Comparison of ENCODE assay signal across 23 cellular contexts in genomic region chr20:38271609-38272120, GRCh38. TPM values are rescaled to one million over a fixed set of nuclear protein-coding genes. Genes with fewer than 3 reads are reported as not detected.
DNase-seq lines count a peak whose midpoint lies in the region; ATAC-seq and TF ChIP-seq lines count a peak whose summit lies in the region.
"Had no signal": no experiment of that assay in that cellular context is flagged by ENCODE, and none has a peak within 500 bp of the region (broad histone marks: within the 10 kb centered on the region; RNA-seq: fewer than 3 reads in every experiment).

No MANE protein-coding gene starts in this region.

- peak overlapping the region; percentile 97 for H2BK5ac ChIP-seq in IMR-90 (ENCODE audit: low read depth, low read length, poor library complexity, severe bottlenecking)

- H3K9me3 ChIP-seq in AG04450 (ENCODE audit: control insufficient read depth, insufficient read depth, low read length) (no peaks in the 10 kb centered on the region), IMR-90 (ENCODE audit: control insufficient read depth, insufficient read depth, low read length) (no peaks in the 10 kb centered on the region), osteoblast (ENCODE audit: low read depth, low read length) (peaks cover 4% of the 10 kb centered on the region), Karpas-422 (ENCODE audit: low read length) (no peaks in the 10 kb centered on the region)
- H3K9me3 ChIP-seq: mucosa of descending colon had no signal

- WGBS in IMR-90 (ENCODE audit: extremely low coverage in 2 of 2, insufficient read length in 1 of 2), 2 experiments, result no CpG with 5 or more reads among the region's 2 CpGs

- TF ChIP-seq RAD21 in IMR-90 (IDR thresholded peaks at IDR 0.05; ENCODE audit: low read length), result no peak

- H3K18ac ChIP-seq in IMR-90 (ENCODE audit: low read depth, low read length), result peak overlapping the region; percentile 97

- H2BK20ac ChIP-seq in IMR-90 (ENCODE audit: low read depth, low read length), result peak overlapping the region; percentile 99

- H3K36me3 Mint-ChIP-seq in mesothelial cell of epicardium, result no peaks in the 10 kb centered on the region
- H3K36me3 Mint-ChIP-seq: activated naive CD8-positive, alpha-beta T cell; brain; CD14-positive monocyte; neural progenitor cell had no signal

- H3K4me1 ChIP-seq in IMR-90 (ENCODE audit: control insufficient read depth, insufficient read depth, low read length) (peaks cover 30% of the 10 kb centered on the region), osteoblast (ENCODE audit: insufficient read depth, low read length) (peaks cover 45% of the 10 kb centered on the region), Karpas-422 (ENCODE audit: low read length) (no peaks in the 10 kb centered on the region)
- H3K4me1 ChIP-seq: neural progenitor cell had no signal

- H2AFZ ChIP-seq in IMR-90 (replicated peaks; ENCODE audit: low read length, poor library complexity), result peak overlapping the region; percentile 83
- H2AFZ ChIP-seq in osteoblast (ENCODE audit: low read length), result no peak overlapping the region
- H2AFZ ChIP-seq in Karpas-422 (ENCODE audit: low read length), result no peak overlapping the region
- H2AFZ ChIP-seq: neural progenitor cell had no signal

- H4K20me1 ChIP-seq in IMR-90 (ENCODE audit: insufficient read depth, low read length) (no peaks in the 10 kb centered on the region; the same call in 1 of the 2 replicates), osteoblast (ENCODE audit: insufficient read depth, low read length) (no peaks in the 10 kb centered on the region), Karpas-422 (ENCODE audit: insufficient read depth, low read depth, low read length) (no peaks in the 10 kb centered on the region)

- H2AK9ac ChIP-seq in IMR-90 (replicated peaks; ENCODE audit: low read depth, low read length, poor library complexity), result peak overlapping the region; percentile 93

- H2AK5ac ChIP-seq in IMR-90 (ENCODE audit: low read depth, low read length), result peak overlapping the region; percentile 92

- H3K27me3 ChIP-seq in AG04450 (ENCODE audit: control insufficient read depth, insufficient read depth, low read length) (no peaks in the 10 kb centered on the region), IMR-90 (ENCODE audit: control insufficient read depth, insufficient read depth, low read length) (no peaks in the 10 kb centered on the region), osteoblast (ENCODE audit: insufficient read depth, low read length) (no peaks in the 10 kb centered on the region), Karpas-422 (ENCODE audit: low read length) (no peaks in the 10 kb centered on the region)
- H3K27me3 ChIP-seq: neural progenitor cell had no signal

- TF ChIP-seq CTCF in AG04450 (IDR thresholded peaks at IDR 0.05; ENCODE audit: low read depth, low read length) (no peak), IMR-90 (conservative IDR thresholded peaks at IDR 0.05; ENCODE audit: low read depth, low read length) (no peak), coronary artery (IDR thresholded peaks at IDR 0.05) (no peak), osteoblast (IDR thresholded peaks at IDR 0.05; ENCODE audit: extremely low read depth, low read depth, low read length) (no peak), mesothelial cell of epicardium (IDR thresholded peaks at IDR 0.05; ENCODE audit: unreplicated experiment) (no peak)

- peaks cover 6% of the 10 kb centered on the region for H3K9me3 Mint-ChIP-seq in mesothelial cell of epicardium
- H3K9me3 Mint-ChIP-seq: IgD-negative memory B cell had no signal

- peak overlapping the region; percentile 94; the same call in 2 of the 3 replicates for H2BK15ac ChIP-seq in IMR-90 (ENCODE audit: low read depth, low read length)

- peak overlapping the region; percentile 45 to 97; a peak in 3 of 4 replicates for H4K8ac ChIP-seq in IMR-90 (ENCODE audit: low read depth in 2 of 2, low read length in 2 of 2)

- H3K27me3 Mint-ChIP-seq in mesothelial cell of epicardium (ENCODE audit: low read depth), result peaks cover 25% of the 10 kb centered on the region

- POLR2A ChIA-PET in AG04450 (lab: Yijun Ruan, JAX), result no interaction called here
- POLR2A ChIA-PET in IMR-90 (lab: Charles Lee; ENCODE audit: unreplicated experiment), result no interaction called here

- no peak overlapping the region for H3K27ac Mint-ChIP-seq in mesothelial cell of epicardium
- H3K27ac Mint-ChIP-seq: activated naive CD8-positive, alpha-beta T cell; CD14-positive monocyte; IgD-negative memory B cell; neural progenitor cell had no signal

- dilution Hi-C loops in IMR-90 (cut with HindIII; ENCODE audit: low sequenced_read_pairs, unreplicated experiment), result no loop called here

- H3K79me1 ChIP-seq in IMR-90 (ENCODE audit: low read depth in 1 of 2, low read length in 2 of 2), result no peaks in the 10 kb centered on the region

- intact Hi-C loops in IMR-90 (cut with micrococcal nuclease), result no loop called here

- H3K4me2 ChIP-seq in IMR-90 (ENCODE audit: low read depth, low read length) (no peak overlapping the region), osteoblast (ENCODE audit: insufficient read depth, low read length) (peak overlapping the region; percentile 2), Karpas-422 (ENCODE audit: low read depth, low read length, poor library complexity, severe bottlenecking) (no peak overlapping the region)
- H3K4me2 ChIP-seq: neural progenitor cell had no signal

- no peak for ATAC-seq in IMR-90 (ENCODE audit: low read depth)
- ATAC-seq: GM12878 had no signal

- peak overlapping the region; percentile 82 for H4K5ac ChIP-seq in IMR-90 (ENCODE audit: low read depth, low read length)

- H3K4me3 ChIP-seq in AG04450 (ENCODE audit: low read depth, low read length), result no peak overlapping the region
- H3K4me3 ChIP-seq in IMR-90 (ENCODE audit: insufficient read depth, low read depth, low read length), result no peak overlapping the region
- no peak overlapping the region for H3K4me3 ChIP-seq in coronary artery
- H3K4me3 ChIP-seq in osteoblast (ENCODE audit: insufficient read depth, low read length), result no peak overlapping the region
- H3K4me3 ChIP-seq in Karpas-422 (ENCODE audit: low read length), result no peak overlapping the region
- H3K4me3 ChIP-seq: GM12878, mucosa of descending colon, neural progenitor cell had no signal

- no peaks in the 10 kb centered on the region for H3K4me1 Mint-ChIP-seq in mesothelial cell of epicardium
- H3K4me1 Mint-ChIP-seq: IgD-negative memory B cell had no signal

- H3K79me2 ChIP-seq in osteoblast (ENCODE audit: insufficient read depth, low read length) (no peaks in the 10 kb centered on the region), Karpas-422 (ENCODE audit: low read length) (no peaks in the 10 kb centered on the region)

- peak overlapping the region; percentile 96 for H3K4ac ChIP-seq in IMR-90 (ENCODE audit: low read depth, low read length)

- BruUV-seq in IMR-90 (replicated peaks; lab: Mats Ljungman, UMichigan), result no TSS peak

- in situ Hi-C loops in IMR-90 (cut with MboI; ENCODE audit: low sequenced_read_pairs), result no loop called here

- H3K36me3 ChIP-seq in IMR-90 (ENCODE audit: control insufficient read depth, insufficient read depth, low read length) (no peaks in the 10 kb centered on the region), osteoblast (ENCODE audit: insufficient read depth, low read length) (no peaks in the 10 kb centered on the region), Karpas-422 (ENCODE audit: insufficient read depth, low read length) (no peaks in the 10 kb centered on the region)
- H3K36me3 ChIP-seq: neural progenitor cell had no signal

- H2BK120ac ChIP-seq in IMR-90 (ENCODE audit: low read depth, low read length), result peak overlapping the region; percentile 99

- CTCF ChIA-PET in AG04450 (lab: Charles Lee) (interaction anchor here (0.6 to 1.2 kb wide), 4 partner anchors 19 to 708 kb away, joined by 3 to 4 read pairs (median 4); no protein-coding TSS in a partner anchor), IMR-90 (lab: Yijun Ruan, JAX) (interaction anchor here (0.8 kb wide), 1 partner anchor 19 kb away, joined by 3 read pairs; no protein-coding TSS in a partner anchor)

- peak overlapping the region; percentile 97 for H3K14ac ChIP-seq in IMR-90 (replicated peaks; ENCODE audit: low read depth, low read length)

- no peak overlapping the region for H3K4me3 Mint-ChIP-seq in mesothelial cell of epicardium
- H3K4me3 Mint-ChIP-seq: activated naive CD8-positive, alpha-beta T cell; brain; CD14-positive monocyte; neural progenitor cell had no signal

- H4K91ac ChIP-seq in IMR-90 (ENCODE audit: insufficient read depth, low read depth, low read length), result peak overlapping the region; percentile 92

- no peak for DNase-seq in AG04450 (ENCODE audit: low read depth, low spot score)
- DNase-seq in IMR-90, result no peak
- no peak for DNase-seq in coronary artery (ENCODE audit: low spot score)
- DNase-seq in osteoblast (ENCODE audit: insufficient read length, low spot score, missing footprints), result peak; percentile 46
- no peak for DNase-seq in germinal center (ENCODE audit: low spot score)
- DNase-seq in stimulated activated CD4-positive, alpha-beta T cell treated with anti-CD3 and anti-CD28 coated beads, Interleukin-2, amount 100 ng/mL, for 48 hours, result no peak
- DNase-seq in mesothelial cell of epicardium (ENCODE audit: low spot score in 2 of 2, unreplicated experiment in 2 of 2), result no peak
- no peak for DNase-seq in Karpas-422
- DNase-seq: activated CD4-positive, alpha-beta T cell treated with anti-CD3 and anti-CD28 coated beads for 4 hours; mucosa of descending colon; NCI-H146; NCI-H2171; NCI-H526 treated with DMSO at 0.1 percent for 48 hours; substantia nigra; T-helper 1 cell had no signal

- no peaks in the 10 kb centered on the region for H3K9me2 ChIP-seq in Karpas-422 (replicated peaks; ENCODE audit: insufficient read depth, low read length)

- peaks cover 14% of the 10 kb centered on the region for H3K9me1 ChIP-seq in IMR-90 (ENCODE audit: insufficient read depth, low read length)

- H3K27ac ChIP-seq in AG04450 (ENCODE audit: low read depth, low read length), result peak overlapping the region; percentile 79
- peak overlapping the region; percentile 99 for H3K27ac ChIP-seq in IMR-90 (ENCODE audit: insufficient read depth, low read length)
- H3K27ac ChIP-seq in coronary artery, result peak overlapping the region; percentile 32 to 81
- peak overlapping the region; percentile 75 for H3K27ac ChIP-seq in osteoblast (ENCODE audit: low read depth, low read length)
- H3K27ac ChIP-seq in Karpas-422 (ENCODE audit: low read length), result no peak overlapping the region
- H3K27ac ChIP-seq: HL-60, neural progenitor cell had no signal

- TF ChIP-seq POLR2A in IMR-90 (IDR thresholded peaks at IDR 0.05; ENCODE audit: low read depth, low read length), result no peak

- H3K23ac ChIP-seq in IMR-90 (ENCODE audit: low read depth, low read length), result peak overlapping the region; percentile 1; the same call in 1 of the 2 replicates

- H3K56ac ChIP-seq in IMR-90 (ENCODE audit: extremely low read depth, insufficient read depth, low read length), result peak overlapping the region; percentile 80; the same call in 1 of the 2 replicates

- H3K9ac ChIP-seq in IMR-90 (ENCODE audit: low read depth, low read length), result no peak overlapping the region
- no peak overlapping the region for H3K9ac ChIP-seq in Karpas-422 (ENCODE audit: low read length)
- H3K9ac ChIP-seq: neural progenitor cell had no signal

RNA-seq across cellular contexts. Expression of gene KIAA1755, which starts 11.1 kb away (rescaled TPM):
- 2.9 and 3.5 TPM in 2 replicates for polyA plus RNA-seq in AG04450 (2011; rRNA removed)
- 2.7 and 4.6 TPM in 2 replicates for polyA minus RNA-seq in AG04450 (2011; rRNA and poly(A)+ RNA removed)
- total RNA-seq in IMR-90 (2012; rRNA removed), result 2.2 and 2.5 TPM in 2 replicates
- 4.7 and 5.1 TPM in 2 replicates for polyA plus RNA-seq in IMR-90 (2012; rRNA removed)
- polyA plus RNA-seq in IMR-90 (2012; cell fraction: cytosol; rRNA removed), result 1.7 and 2.4 TPM in 2 replicates
- polyA plus RNA-seq in IMR-90 (2012; cell fraction: nucleus; rRNA removed; ENCODE audit: low replicate concordance), result 18.1 and 26.1 TPM in 2 replicates
- total RNA-seq in osteoblast, result 2.5 and 2.7 TPM in 2 replicates
- 3.3 to 4.4 TPM (median 3.6 TPM) in 3 replicates for total RNA-seq in mesothelial cell of epicardium
- not detected in 2 replicates for total RNA-seq in Karpas-422 (2014; rRNA removed; shearing (Covaris generic); ENCODE audit: low replicate concordance)
- total RNA-seq: GM12878 had no signal
- polyA plus RNA-seq: CD14-positive monocyte, GM12878, IgD-negative memory B cell had no signal

RNA-seq across cellular contexts. Expression of gene BPI, which starts 32.3 kb away (rescaled TPM):
- 0.04 and 0.12 TPM in 2 replicates for polyA plus RNA-seq in AG04450 (2011; rRNA removed)
- polyA minus RNA-seq in AG04450 (2011; rRNA and poly(A)+ RNA removed), result 0.32 TPM in 1 of 2 replicates, not detected in the other
- not detected in 2 replicates for total RNA-seq in IMR-90 (2012; rRNA removed)
- polyA plus RNA-seq in IMR-90 (2012; rRNA removed), result 0.05 and 0.06 TPM in 2 replicates
- polyA plus RNA-seq in IMR-90 (2012; cell fraction: cytosol; rRNA removed), result 0.10 TPM in 1 of 2 replicates, not detected in the other
- 0.03 and 0.09 TPM in 2 replicates for polyA plus RNA-seq in IMR-90 (2012; cell fraction: nucleus; rRNA removed; ENCODE audit: low replicate concordance)
- total RNA-seq in osteoblast, result under 0.01 TPM in 1 of 2 replicates, not detected in the other
- total RNA-seq in mesothelial cell of epicardium, result not detected in 3 replicates
- not detected in 2 replicates for total RNA-seq in Karpas-422 (2014; rRNA removed; shearing (Covaris generic); ENCODE audit: low replicate concordance)
- total RNA-seq: GM12878, pulmonary artery endothelial cell had no signal
- polyA plus RNA-seq: GM12878, IgD-negative memory B cell had no signal
